ENCODE assay signal across 9 cellular contexts in genomic region chr6:90611543-90611864, GRCh38. TPM values are rescaled to one million over a fixed set of nuclear protein-coding genes. Genes with fewer than 3 reads are reported as not detected.
DNase-seq lines count a peak whose midpoint lies in the region; ATAC-seq and TF ChIP-seq lines count a peak whose summit lies in the region.
"Had no signal": no experiment of that assay in that cellular context is flagged by ENCODE, and none has a peak within 500 bp of the region (broad histone marks: within the 10 kb centered on the region; RNA-seq: fewer than 3 reads in every experiment).

No MANE protein-coding gene starts in this region.

- TF ChIP-seq POLR2A in ovary (IDR thresholded peaks at IDR 0.05), result no peak

- peaks cover 29 to 56% of the 10 kb centered on the region in 2 donors for H3K27me3 Mint-ChIP-seq in CD4-positive, alpha-beta memory T cell
- H3K27me3 Mint-ChIP-seq in endothelial cell (ENCODE audit: unreplicated experiment), result peaks cover 2% of the 10 kb centered on the region

- no peak for TF ChIP-seq EP300 in ovary (IDR thresholded peaks at IDR 0.05)

- H3K27ac Mint-ChIP-seq in CD4-positive, alpha-beta memory T cell, result no peak overlapping the region
- no peak overlapping the region for H3K27ac Mint-ChIP-seq in endothelial cell (ENCODE audit: unreplicated experiment)

- H3K4me3 ChIP-seq in CD4-positive, alpha-beta memory T cell (ENCODE audit: low read length in 2 of 2), result peak overlapping the region in 1 of 2 donors; percentile 40
- H3K4me3 ChIP-seq in OCI-LY1 (ENCODE audit: low read depth, low read length, poor library complexity, severe bottlenecking), result peak overlapping the region; percentile 54
- H3K4me3 ChIP-seq in ovary, result peak overlapping the region; percentile 50

- H3K79me2 ChIP-seq in OCI-LY1 (ENCODE audit: insufficient read depth, low read length), result no peaks in the 10 kb centered on the region

- DNase-seq in CD4-positive, alpha-beta memory T cell, result no peak
- DNase-seq in endothelial cell (ENCODE audit: low spot score) (no peak), ovary (no peak), NCI-H1092 treated with DMSO at 0.1 percent for 48 hours (lab: John Stamatoyannopoulos, UW) (no peak)
- DNase-seq in activated CD4-positive, CD25-positive, alpha-beta regulatory T cell treated with anti-CD3 and anti-CD28 coated beads, Interleukin-2, amount 50 U/mL, for 72 hours, result no peak
- DNase-seq: NCI-H2081 treated with DMSO at 0.1 percent for 48 hours had no signal

- no peaks in the 10 kb centered on the region for H3K9me3 ChIP-seq in CD4-positive, alpha-beta memory T cell (ENCODE audit: control insufficient read depth in 1 of 2, low read length in 2 of 2)
- H3K9me3 ChIP-seq in OCI-LY1 (ENCODE audit: low read length) (no peaks in the 10 kb centered on the region), ovary (no peaks in the 10 kb centered on the region)

- H4K20me1 ChIP-seq in OCI-LY1 (ENCODE audit: insufficient read depth, low read length), result no peaks in the 10 kb centered on the region

- H3K4me1 ChIP-seq in CD4-positive, alpha-beta memory T cell (ENCODE audit: insufficient read depth, low read length), result peaks cover 17% of the 10 kb centered on the region
- H3K4me1 ChIP-seq in OCI-LY1 (ENCODE audit: insufficient read depth, low read length, severe bottlenecking), result no peaks in the 10 kb centered on the region
- H3K4me1 ChIP-seq in ovary (ENCODE audit: insufficient read depth), result no peaks in the 10 kb centered on the region

- peaks cover 32% of the 10 kb centered on the region for H3K27me3 ChIP-seq in CD4-positive, alpha-beta memory T cell (ENCODE audit: insufficient read depth, low read length)
- H3K27me3 ChIP-seq in OCI-LY1 (ENCODE audit: insufficient read depth, low read length), result peaks cover 10% of the 10 kb centered on the region
- no peaks in the 10 kb centered on the region for H3K27me3 ChIP-seq in ovary

- H3K9ac ChIP-seq in OCI-LY1 (ENCODE audit: low read length), result no peak overlapping the region; the same call in 1 of the 2 replicates

- peak overlapping the region; percentile 77 to 89 (median 86) for H3K4me3 Mint-ChIP-seq in CD4-positive, alpha-beta memory T cell
- peak overlapping the region; percentile 91 for H3K4me3 Mint-ChIP-seq in endothelial cell (ENCODE audit: unreplicated experiment)

- H3F3A ChIP-seq in OCI-LY1 (ENCODE audit: insufficient read depth, low read length), result no peaks in the 10 kb centered on the region

- no peak for ATAC-seq in HG02642 (IDR thresholded peaks at IDR 0.05; ENCODE audit: poor library complexity, unreplicated experiment)
- ATAC-seq in HG02678 (IDR thresholded peaks at IDR 0.05; ENCODE audit: unreplicated experiment), result no peak

- no peaks in the 10 kb centered on the region for H3K9me2 ChIP-seq in OCI-LY1 (ENCODE audit: low read depth, low read length)

- H3K9me3 Mint-ChIP-seq in CD4-positive, alpha-beta memory T cell, result peaks cover 0 to 3% (median 0%) of the 10 kb centered on the region in 8 donors
- no peaks in the 10 kb centered on the region for H3K9me3 Mint-ChIP-seq in endothelial cell (ENCODE audit: unreplicated experiment)

- POLR2A ChIA-PET in CD4-positive, alpha-beta memory T cell (lab: Charles Lee; ENCODE audit: partially characterized antibody), result no interaction called here

- CTCF ChIA-PET in CD4-positive, alpha-beta memory T cell (lab: Charles Lee; ENCODE audit: partially characterized antibody), result no interaction called here

- no peak overlapping the region for H3K27ac ChIP-seq in CD4-positive, alpha-beta memory T cell (ENCODE audit: low read depth, low read length)
- no peak overlapping the region for H3K27ac ChIP-seq in OCI-LY1 (ENCODE audit: low read depth, low read length, poor library complexity, severe bottlenecking)
- H3K27ac ChIP-seq in ovary, result peak overlapping the region in 1 of 2 donors; percentile 94

- 31 to 43% (median 32%) methylated on average over 7 of the region's 7 CpGs for WGBS in ovary, 3 donors

- H3K36me3 Mint-ChIP-seq in CD4-positive, alpha-beta memory T cell, result no peaks in the 10 kb centered on the region
- no peaks in the 10 kb centered on the region for H3K36me3 Mint-ChIP-seq in endothelial cell (ENCODE audit: low read depth, unreplicated experiment)

- H3K36me3 ChIP-seq in CD4-positive, alpha-beta memory T cell (ENCODE audit: insufficient read depth, low read length), result no peaks in the 10 kb centered on the region
- H3K36me3 ChIP-seq in OCI-LY1 (ENCODE audit: insufficient read depth, low read length), result no peaks in the 10 kb centered on the region
- no peaks in the 10 kb centered on the region for H3K36me3 ChIP-seq in ovary

- TF ChIP-seq CTCF in OCI-LY1 (IDR thresholded peaks at IDR 0.05; ENCODE audit: low read length) (no peak), endothelial cell (IDR thresholded peaks at IDR 0.05; ENCODE audit: unreplicated experiment) (no peak), ovary (IDR thresholded peaks at IDR 0.05) (no peak)

- peaks cover 8 to 12% (median 11%) of the 10 kb centered on the region in 4 donors for H3K4me1 Mint-ChIP-seq in CD4-positive, alpha-beta memory T cell
- peaks cover 17% of the 10 kb centered on the region for H3K4me1 Mint-ChIP-seq in endothelial cell (ENCODE audit: unreplicated experiment)

- intact Hi-C loops in CD4-positive, alpha-beta memory T cell (cut with micrococcal nuclease), result no loop called here
- intact Hi-C loops in ovary (cut with DNase I), result no loop called here

- H2AFZ ChIP-seq in OCI-LY1 (ENCODE audit: low read length), result no peak overlapping the region

- peak overlapping the region; percentile 71; the same call in 1 of the 2 replicates for H3K4me2 ChIP-seq in OCI-LY1 (ENCODE audit: low read length)

RNA-seq across cellular contexts. Expression of gene MAP3K7, which starts 24.6 kb away (rescaled TPM):
- total RNA-seq in CD4-positive, alpha-beta memory T cell, result 10 to 100 TPM; 33.6 to 34.1 TPM
- 10 to 100 TPM; 18.8 to 24.1 TPM for polyA plus RNA-seq in CD4-positive, alpha-beta memory T cell
- 40.5 TPM for total RNA-seq in endothelial cell (ENCODE audit: unreplicated experiment)
- total RNA-seq in ovary, result 10 to 100 TPM; 21.1 to 30.5 (median 25.5) TPM
- 10 to 100 TPM; 14.1 to 20.0 TPM for polyA plus RNA-seq in ovary
